ENCODE assay signal across 9 cellular contexts in genomic region chr10:688287-688620, GRCh38. TPM values are rescaled to one million over a fixed set of nuclear protein-coding genes. Genes with fewer than 3 reads are reported as not detected.
A peak's percentile ranks its signal among the peaks of the same experiment; 100 is the strongest.
DNase-seq lines count a peak whose midpoint lies in the region; ATAC-seq and TF ChIP-seq lines count a peak whose summit lies in the region.
"Had no signal": no experiment of that assay in that cellular context is flagged by ENCODE, and none has a peak within 500 bp of the region (broad histone marks: within the 10 kb centered on the region; RNA-seq: fewer than 3 reads in every experiment).

No MANE protein-coding gene starts in this region.

- in situ Hi-C loops in G401 (cut with HindIII; ENCODE audit: low sequenced_read_pairs): no loop called here

- H3K4me3 ChIP-seq in hepatocyte (peak overlapping the region; percentile 89), rectal smooth muscle tissue (ENCODE audit: low read length) (peak overlapping the region; percentile 70)

- H3K27me3 Mint-ChIP-seq in WTC11 (ENCODE audit: low read depth): peaks cover 35% of the 10 kb centered on the region
- peaks cover 44 to 51% of the 10 kb centered on the region in 2 donors for H3K27me3 Mint-ChIP-seq in T-cell

- H3K36me3 Mint-ChIP-seq in WTC11 (no peaks in the 10 kb centered on the region), T-cell (no peaks in the 10 kb centered on the region)

- peaks cover 23% of the 10 kb centered on the region for H3K4me1 Mint-ChIP-seq in WTC11
- peaks cover 0 to 11% (median 0%) of the 10 kb centered on the region in 3 donors for H3K4me1 Mint-ChIP-seq in T-cell

- no peaks in the 10 kb centered on the region for H3K27me3 ChIP-seq in hepatocyte
- H3K27me3 ChIP-seq in rectal smooth muscle tissue (ENCODE audit: control insufficient read depth, insufficient read depth, low read length): no peaks in the 10 kb centered on the region

- WGBS in hepatocyte (ENCODE audit: low lambda C conversion rate, missing lambda C conversion rate): 15% methylated on average over 11 of the region's 11 CpGs

- DNase-seq in G401 (ENCODE audit: low spot score) (peak; percentile 30), WTC11 (ENCODE audit: low spot score) (no peak), hepatocyte (ENCODE audit: low spot score) (no peak), NCI-H1417 treated with DMSO at 0.1 percent for 48 hours (lab: John Stamatoyannopoulos, UW) (no peak), T-cell (no peak)
- DNase-seq: NCI-H526 treated with DMSO at 0.1 percent for 48 hours had no signal

- no peaks in the 10 kb centered on the region for H3K9me3 Mint-ChIP-seq in WTC11
- H3K9me3 Mint-ChIP-seq in T-cell: peaks cover 0 to 3% (median 3%) of the 10 kb centered on the region in 3 donors

- ATAC-seq in WTC11: no peak
- ATAC-seq in HG03442 (IDR thresholded peaks at IDR 0.05; ENCODE audit: unreplicated experiment): no peak
- ATAC-seq in GM21529 (IDR thresholded peaks at IDR 0.05; ENCODE audit: unreplicated experiment): no peak
- ATAC-seq in T-cell (replicated peaks in 1 of 4): no peak

- H3K9ac ChIP-seq in rectal smooth muscle tissue (ENCODE audit: low read length): no peak overlapping the region

- no peaks in the 10 kb centered on the region for H3K9me3 ChIP-seq in hepatocyte (ENCODE audit: low read depth)

- H3K4me2 ChIP-seq in hepatocyte: peak overlapping the region; percentile 94

- POLR2A ChIA-PET in WTC11 (lab: Charles Lee): interaction anchor here (0.9 kb wide), 1 partner anchor 197 kb away, joined by 3 read pairs; no protein-coding TSS in a partner anchor
- POLR2A ChIA-PET in T-cell (lab: Charles Lee): no interaction called here

- H2AFZ ChIP-seq in hepatocyte: peak overlapping the region; percentile 63

- no peaks in the 10 kb centered on the region for H3K9me2 ChIP-seq in hepatocyte (replicated peaks; ENCODE audit: insufficient read depth)

- TF ChIP-seq CTCF in WTC11 (IDR thresholded peaks at IDR 0.05) (no peak), hepatocyte (IDR thresholded peaks at IDR 0.05; ENCODE audit: poor library complexity) (no peak)

- H3K27ac Mint-ChIP-seq in WTC11 (no peak overlapping the region), T-cell (no peak overlapping the region)

- peak overlapping the region; percentile 69 for H3K4me3 Mint-ChIP-seq in WTC11
- peak overlapping the region in 1 of 3 donors; percentile 34 for H3K4me3 Mint-ChIP-seq in T-cell

- peak overlapping the region; percentile 87 for H3K27ac ChIP-seq in hepatocyte
- peak overlapping the region; percentile 93 for H3K27ac ChIP-seq in rectal smooth muscle tissue (ENCODE audit: low read depth, low read length)

- H3K79me2 ChIP-seq in hepatocyte: peaks cover 56% of the 10 kb centered on the region

- CTCF ChIA-PET in WTC11 (lab: Charles Lee) (interaction anchor here (0.8 to 1.0 kb wide), 2 partner anchors 11 to 100 kb away, joined by 3 to 5 read pairs; no protein-coding TSS in a partner anchor), T-cell (lab: Charles Lee) (no interaction called here)

- peaks cover 9% of the 10 kb centered on the region for H3K4me1 ChIP-seq in hepatocyte (ENCODE audit: insufficient read depth)
- peaks cover 23% of the 10 kb centered on the region for H3K4me1 ChIP-seq in rectal smooth muscle tissue (ENCODE audit: control insufficient read depth, insufficient read depth, low read length)

- no peaks in the 10 kb centered on the region for H3K36me3 ChIP-seq in hepatocyte (replicated peaks; ENCODE audit: insufficient read depth, low read depth)
- H3K36me3 ChIP-seq in rectal smooth muscle tissue (ENCODE audit: control insufficient read depth, insufficient read depth, low read length): no peaks in the 10 kb centered on the region

- H4K20me1 ChIP-seq in hepatocyte (ENCODE audit: insufficient read depth, poor library complexity, severe bottlenecking): peaks cover 48% of the 10 kb centered on the region

TF ChIP-seq in WTC11, 78 proteins besides CTCF, POLR2A, EP300 and RAD21:
- TF ChIP-seq KAT7 (CRISPR knock-in tag; IDR thresholded peaks at IDR 0.05; ENCODE audit: borderline replicate concordance): no peak
- no peak for TF ChIP-seq NFYB (CRISPR knock-in tag; conservative IDR thresholded peaks at IDR 0.05; ENCODE audit: low read depth)
- no peak for TF ChIP-seq ZNF232 (CRISPR knock-in tag; IDR thresholded peaks at IDR 0.05)
- TF ChIP-seq, protein P1, sequence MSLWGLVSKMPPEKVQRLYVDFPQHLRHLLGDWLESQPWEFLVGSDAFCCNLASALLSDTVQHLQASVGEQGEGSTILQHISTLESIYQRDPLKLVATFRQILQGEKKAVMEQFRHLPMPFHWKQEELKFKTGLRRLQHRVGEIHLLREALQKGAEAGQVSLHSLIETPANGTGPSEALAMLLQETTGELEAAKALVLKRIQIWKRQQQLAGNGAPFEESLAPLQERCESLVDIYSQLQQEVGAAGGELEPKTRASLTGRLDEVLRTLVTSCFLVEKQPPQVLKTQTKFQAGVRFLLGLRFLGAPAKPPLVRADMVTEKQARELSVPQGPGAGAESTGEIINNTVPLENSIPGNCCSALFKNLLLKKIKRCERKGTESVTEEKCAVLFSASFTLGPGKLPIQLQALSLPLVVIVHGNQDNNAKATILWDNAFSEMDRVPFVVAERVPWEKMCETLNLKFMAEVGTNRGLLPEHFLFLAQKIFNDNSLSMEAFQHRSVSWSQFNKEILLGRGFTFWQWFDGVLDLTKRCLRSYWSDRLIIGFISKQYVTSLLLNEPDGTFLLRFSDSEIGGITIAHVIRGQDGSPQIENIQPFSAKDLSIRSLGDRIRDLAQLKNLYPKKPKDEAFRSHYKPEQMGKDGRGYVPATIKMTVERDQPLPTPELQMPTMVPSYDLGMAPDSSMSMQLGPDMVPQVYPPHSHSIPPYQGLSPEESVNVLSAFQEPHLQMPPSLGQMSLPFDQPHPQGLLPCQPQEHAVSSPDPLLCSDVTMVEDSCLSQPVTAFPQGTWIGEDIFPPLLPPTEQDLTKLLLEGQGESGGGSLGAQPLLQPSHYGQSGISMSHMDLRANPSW (CRISPR knock-in tag; conservative IDR thresholded peaks at IDR 0.05; ENCODE audit: low read depth): no peak
- no peak for TF ChIP-seq PRDM15 (CRISPR knock-in tag; IDR thresholded peaks at IDR 0.05)
- no peak for TF ChIP-seq TEAD1 (CRISPR knock-in tag; IDR thresholded peaks at IDR 0.05)
- no peak for TF ChIP-seq NR3C1 (CRISPR knock-in tag; conservative IDR thresholded peaks at IDR 0.05; ENCODE audit: low read depth)
- no peak for TF ChIP-seq ZNF219 (CRISPR knock-in tag; IDR thresholded peaks at IDR 0.05; ENCODE audit: borderline replicate concordance)
- TF ChIP-seq, protein P2, sequence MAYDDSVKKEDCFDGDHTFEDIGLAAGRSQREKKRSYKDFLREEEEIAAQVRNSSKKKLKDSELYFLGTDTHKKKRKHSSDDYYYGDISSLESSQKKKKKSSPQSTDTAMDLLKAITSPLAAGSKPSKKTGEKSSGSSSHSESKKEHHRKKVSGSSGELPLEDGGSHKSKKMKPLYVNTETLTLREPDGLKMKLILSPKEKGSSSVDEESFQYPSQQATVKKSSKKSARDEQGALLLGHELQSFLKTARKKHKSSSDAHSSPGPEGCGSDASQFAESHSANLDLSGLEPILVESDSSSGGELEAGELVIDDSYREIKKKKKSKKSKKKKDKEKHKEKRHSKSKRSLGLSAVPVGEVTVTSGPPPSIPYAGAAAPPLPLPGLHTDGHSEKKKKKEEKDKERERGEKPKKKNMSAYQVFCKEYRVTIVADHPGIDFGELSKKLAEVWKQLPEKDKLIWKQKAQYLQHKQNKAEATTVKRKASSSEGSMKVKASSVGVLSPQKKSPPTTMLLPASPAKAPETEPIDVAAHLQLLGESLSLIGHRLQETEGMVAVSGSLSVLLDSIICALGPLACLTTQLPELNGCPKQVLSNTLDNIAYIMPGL (CRISPR knock-in tag; IDR thresholded peaks at IDR 0.05): no peak
TF ChIP-seq in WTC11: peak in this region for 0.

RNA-seq across cellular contexts. Expression of gene DIP2C, which starts 1.2 kb away (rescaled TPM):
- 3.9 and 9.0 TPM in 2 replicates for total RNA-seq in G401 (2014; rRNA removed; shearing (Covaris generic))
- 10.9 to 11.0 TPM (median 11.0 TPM) in 3 replicates for total RNA-seq in WTC11 (2021)
- 9.9 and 12.8 TPM in 2 replicates for total RNA-seq in hepatocyte
- polyA plus RNA-seq in hepatocyte: 11.1 and 13.2 TPM in 2 replicates
- total RNA-seq in T-cell: 1 to 10 TPM; 2.7 to 7.4 (median 4.5) TPM
